Comparison of ENCODE assay signal across 28 cellular contexts in genomic region chr12:122481861-122482260, GRCh38.
"Had no signal": no experiment of that assay in that cellular context is flagged by ENCODE, and none has a peak within 500 bp of the region (broad histone marks: within the 10 kb centered on the region; RNA-seq: fewer than 3 reads in every experiment).

No MANE protein-coding gene starts in this region.

- H3K27ac Mint-ChIP-seq: effector memory CD8-positive, alpha-beta T cell; natural killer cell; progenitor cell of endocrine pancreas; stimulated activated naive CD8-positive, alpha-beta T cell treated with anti-CD3 and anti-CD28 coated beads, Interleukin-15, amount 100 ng/mL, for 72 hours had no signal

- H3K9ac ChIP-seq: parathyroid adenoma had no signal

- H3K9me3 ChIP-seq: esophagus squamous epithelium, heart right ventricle, lower lobe of right lung, right atrium auricular region, suprapubic skin, transverse colon, upper lobe of right lung, uterus had no signal

- H3K27me3 Mint-ChIP-seq: effector memory CD8-positive, alpha-beta T cell; progenitor cell of endocrine pancreas; stimulated activated naive CD8-positive, alpha-beta T cell treated with anti-CD3 and anti-CD28 coated beads, Interleukin-15, amount 100 ng/mL, for 72 hours had no signal

- H3K9me3 Mint-ChIP-seq: effector memory CD8-positive, alpha-beta T cell; natural killer cell; stimulated activated naive CD8-positive, alpha-beta T cell treated with anti-CD3 and anti-CD28 coated beads, Interleukin-15, amount 100 ng/mL, for 72 hours had no signal

- DNase-seq: effector memory CD8-positive, alpha-beta T cell; erythroblast; esophagus squamous epithelium; foreskin melanocyte; glutamatergic neuron; heart right ventricle; hippocampal formation; islet precursor cell; left ventricle myocardium superior; lower lobe of right lung; natural killer cell; occipital lobe; stimulated activated CD4-positive, alpha-beta T cell treated with anti-CD3 and anti-CD28 coated beads, Interleukin-12 subunit alpha, Interleukin-12 subunit beta, amount 100 ng/mL, for 4 hours; stimulated activated CD4-positive, alpha-beta T cell treated with anti-CD3 and anti-CD28 coated beads, Interleukin-1b, Interleukin-23, amount 100 ng/mL, for 48 hours; stimulated activated CD4-positive, alpha-beta T cell treated with anti-CD3 and anti-CD28 coated beads, Interleukin-4, amount 100 ng/mL, for 1 hour; stimulated activated CD8-positive, alpha-beta memory T cell treated with anti-CD3 and anti-CD28 coated beads, Interleukin-4, amount 100 ng/mL, for 48 hours; stimulated activated naive CD4-positive, alpha-beta T cell; stimulated activated naive CD8-positive, alpha-beta T cell treated with anti-CD3 and anti-CD28 coated beads, Interleukin-15, amount 100 ng/mL, for 72 hours; transverse colon; upper lobe of right lung; uterus had no signal

- H3K4me3 Mint-ChIP-seq: effector memory CD8-positive, alpha-beta T cell; natural killer cell; stimulated activated naive CD8-positive, alpha-beta T cell treated with anti-CD3 and anti-CD28 coated beads, Interleukin-15, amount 100 ng/mL, for 72 hours had no signal

- H3K27me3 ChIP-seq: esophagus squamous epithelium, heart right ventricle, right atrium auricular region, suprapubic skin, transverse colon, upper lobe of right lung, uterus had no signal

- H3K36me3 ChIP-seq: uterus had no signal

- H3K27ac ChIP-seq: coronary artery, esophagus squamous epithelium, heart right ventricle, lower lobe of right lung, parathyroid adenoma, right atrium auricular region, suprapubic skin, transverse colon, upper lobe of right lung, uterus had no signal

- H3K4me3 ChIP-seq: coronary artery, esophagus squamous epithelium, heart right ventricle, lower lobe of right lung, right atrium auricular region, smooth muscle cell, suprapubic skin, transverse colon, upper lobe of right lung, uterus had no signal

- ATAC-seq: effector memory CD8-positive, alpha-beta T cell; heart right ventricle; left ventricle myocardium superior; lower lobe of right lung; natural killer cell; sciatic nerve; stimulated activated naive CD8-positive, alpha-beta T cell treated with anti-CD3 and anti-CD28 coated beads, Interleukin-15, amount 100 ng/mL, for 72 hours; upper lobe of right lung had no signal

- H3K4me1 ChIP-seq: esophagus squamous epithelium, heart right ventricle, lower lobe of right lung, parathyroid adenoma, right atrium auricular region, suprapubic skin, transverse colon, upper lobe of right lung, uterus had no signal
